1 cellular context compared by ENCODE assay signal in the genomic region with DNA sequence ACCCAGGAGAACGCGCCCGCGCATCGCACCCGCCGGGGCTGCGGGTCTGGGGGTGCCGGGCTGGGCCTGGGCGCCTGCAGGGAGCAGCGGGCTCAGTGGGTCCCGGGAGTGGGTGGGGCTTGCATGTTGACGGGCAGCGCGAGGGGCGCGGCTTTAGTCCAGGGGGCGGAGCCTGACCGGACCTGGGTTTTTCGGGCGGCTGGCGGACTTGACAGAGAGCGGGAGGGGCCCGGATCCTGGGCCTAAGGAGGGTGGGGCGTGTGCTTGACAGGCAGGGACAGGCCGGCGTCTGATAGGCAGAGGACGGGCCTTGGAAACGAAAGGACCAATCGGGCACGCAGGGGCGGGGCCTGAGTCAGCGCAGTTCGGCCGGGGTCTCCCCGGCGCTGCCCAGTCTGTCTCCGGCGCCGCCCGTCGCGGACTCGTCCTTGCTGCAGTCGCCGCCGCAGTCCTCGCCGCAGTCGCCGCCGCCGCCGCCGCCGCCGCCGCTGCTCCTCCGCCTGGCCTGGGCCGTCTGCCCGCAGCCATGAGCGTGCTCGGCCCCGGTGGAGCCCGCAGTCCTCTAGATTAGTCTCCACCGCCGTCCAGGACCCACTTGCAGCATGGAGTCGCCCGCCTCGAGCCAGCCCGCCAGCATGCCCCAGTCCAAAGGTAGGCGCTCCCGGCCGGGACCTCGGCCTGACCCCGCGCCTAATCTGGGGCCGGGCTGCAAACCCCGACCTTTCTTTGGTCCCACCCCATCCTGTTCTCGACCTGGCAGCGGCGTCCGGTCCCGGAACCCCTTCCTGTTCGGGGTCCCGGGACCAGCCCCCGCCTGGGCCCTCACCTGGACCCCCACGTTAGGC.
A peak's percentile ranks its signal among the peaks of the same experiment; 100 is the strongest.
TF ChIP-seq lines count a peak whose summit lies in the region.

A gene (plus strand): TSS at position 393 of the 845 bp plus-strand sequence. CDS start 210 bp downstream, at position 603.

TF ChIP-seq in HepG2, 621 proteins besides CTCF, POLR2A, EP300 and RAD21 (continued from another document and continues in another):
- TF ChIP-seq, protein P1, sequence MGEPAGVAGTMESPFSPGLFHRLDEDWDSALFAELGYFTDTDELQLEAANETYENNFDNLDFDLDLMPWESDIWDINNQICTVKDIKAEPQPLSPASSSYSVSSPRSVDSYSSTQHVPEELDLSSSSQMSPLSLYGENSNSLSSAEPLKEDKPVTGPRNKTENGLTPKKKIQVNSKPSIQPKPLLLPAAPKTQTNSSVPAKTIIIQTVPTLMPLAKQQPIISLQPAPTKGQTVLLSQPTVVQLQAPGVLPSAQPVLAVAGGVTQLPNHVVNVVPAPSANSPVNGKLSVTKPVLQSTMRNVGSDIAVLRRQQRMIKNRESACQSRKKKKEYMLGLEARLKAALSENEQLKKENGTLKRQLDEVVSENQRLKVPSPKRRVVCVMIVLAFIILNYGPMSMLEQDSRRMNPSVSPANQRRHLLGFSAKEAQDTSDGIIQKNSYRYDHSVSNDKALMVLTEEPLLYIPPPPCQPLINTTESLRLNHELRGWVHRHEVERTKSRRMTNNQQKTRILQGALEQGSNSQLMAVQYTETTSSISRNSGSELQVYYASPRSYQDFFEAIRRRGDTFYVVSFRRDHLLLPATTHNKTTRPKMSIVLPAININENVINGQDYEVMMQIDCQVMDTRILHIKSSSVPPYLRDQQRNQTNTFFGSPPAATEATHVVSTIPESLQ (CRISPR knock-in tag; conservative IDR thresholded peaks at IDR 0.05): no peak
- TF ChIP-seq ZNF713 (CRISPR knock-in tag; IDR thresholded peaks at IDR 0.05): peak; percentile 78
- TF ChIP-seq KDM1A (CRISPR knock-in tag; IDR thresholded peaks at IDR 0.05): no peak
- TF ChIP-seq RBM39 (IDR thresholded peaks at IDR 0.05; ENCODE audit: low read depth, low read length, poor library complexity, severe bottlenecking): peak; percentile 11
- no peak for TF ChIP-seq ZBTB20 (CRISPR knock-in tag; IDR thresholded peaks at IDR 0.05; ENCODE audit: borderline replicate concordance, low read depth)
- TF ChIP-seq DPF2 (CRISPR knock-in tag; IDR thresholded peaks at IDR 0.05; ENCODE audit: borderline replicate concordance, low read depth): no peak
- no peak for TF ChIP-seq ZNF225 (CRISPR knock-in tag; IDR thresholded peaks at IDR 0.05)
- TF ChIP-seq, protein P2, sequence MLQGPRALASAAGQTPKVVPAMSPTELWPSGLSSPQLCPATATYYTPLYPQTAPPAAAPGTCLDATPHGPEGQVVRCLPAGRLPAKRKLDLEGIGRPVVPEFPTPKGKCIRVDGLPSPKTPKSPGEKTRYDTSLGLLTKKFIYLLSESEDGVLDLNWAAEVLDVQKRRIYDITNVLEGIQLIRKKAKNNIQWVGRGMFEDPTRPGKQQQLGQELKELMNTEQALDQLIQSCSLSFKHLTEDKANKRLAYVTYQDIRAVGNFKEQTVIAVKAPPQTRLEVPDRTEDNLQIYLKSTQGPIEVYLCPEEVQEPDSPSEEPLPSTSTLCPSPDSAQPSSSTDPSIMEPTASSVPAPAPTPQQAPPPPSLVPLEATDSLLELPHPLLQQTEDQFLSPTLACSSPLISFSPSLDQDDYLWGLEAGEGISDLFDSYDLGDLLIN (CRISPR knock-in tag; IDR thresholded peaks at IDR 0.05; ENCODE audit: borderline replicate concordance): no peak
- no peak for TF ChIP-seq ZBTB21 (CRISPR knock-in tag; IDR thresholded peaks at IDR 0.05)
- TF ChIP-seq ZNF614 (CRISPR knock-in tag; IDR thresholded peaks at IDR 0.05; ENCODE audit: borderline replicate concordance): no peak
- TF ChIP-seq ZNF292 (CRISPR knock-in tag; IDR thresholded peaks at IDR 0.05; ENCODE audit: borderline replicate concordance, low read depth): no peak
- TF ChIP-seq ZNF703 (CRISPR knock-in tag; IDR thresholded peaks at IDR 0.05; ENCODE audit: borderline replicate concordance): no peak
- TF ChIP-seq RELA (CRISPR knock-in tag; IDR thresholded peaks at IDR 0.05): no peak
- no peak for TF ChIP-seq ZNF781 (CRISPR knock-in tag; IDR thresholded peaks at IDR 0.05; ENCODE audit: borderline replicate concordance, not compliant biosample characterization)
- TF ChIP-seq DNMT3B (CRISPR knock-in tag; conservative IDR thresholded peaks at IDR 0.05): no peak
- TF ChIP-seq RBM22 (optimal IDR thresholded peaks at IDR 0.05; ENCODE audit: low read length): no peak
- no peak for TF ChIP-seq NBN (conservative IDR thresholded peaks at IDR 0.05)
- TF ChIP-seq ZNF260 (CRISPR knock-in tag; IDR thresholded peaks at IDR 0.05; ENCODE audit: borderline replicate concordance, low read depth): no peak
- no peak for TF ChIP-seq ISL2 (CRISPR knock-in tag; IDR thresholded peaks at IDR 0.05)
- TF ChIP-seq, protein P3, sequence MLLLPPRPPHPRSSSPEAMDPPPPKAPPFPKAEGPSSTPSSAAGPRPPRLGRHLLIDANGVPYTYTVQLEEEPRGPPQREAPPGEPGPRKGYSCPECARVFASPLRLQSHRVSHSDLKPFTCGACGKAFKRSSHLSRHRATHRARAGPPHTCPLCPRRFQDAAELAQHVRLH (CRISPR knock-in tag; IDR thresholded peaks at IDR 0.05; ENCODE audit: borderline replicate concordance, low read depth): no peak
- TF ChIP-seq SOX13 (IDR thresholded peaks at IDR 0.05): no peak
- TF ChIP-seq SOX13 (CRISPR knock-in tag; conservative IDR thresholded peaks at IDR 0.05 in 1 of 2, IDR thresholded peaks at IDR 0.05 in 1 of 2): no peak
- peak; percentile 49; the same call in 1 of the 2 replicates for TF ChIP-seq PHF21A (CRISPR knock-in tag; IDR thresholded peaks at IDR 0.05)
- TF ChIP-seq CBX1 (IDR thresholded peaks at IDR 0.05; ENCODE audit: low read depth): no peak
- no peak for TF ChIP-seq PCBP2 (optimal IDR thresholded peaks at IDR 0.05; ENCODE audit: low read depth, low read length, poor library complexity, severe bottlenecking)
- TF ChIP-seq, protein P4, sequence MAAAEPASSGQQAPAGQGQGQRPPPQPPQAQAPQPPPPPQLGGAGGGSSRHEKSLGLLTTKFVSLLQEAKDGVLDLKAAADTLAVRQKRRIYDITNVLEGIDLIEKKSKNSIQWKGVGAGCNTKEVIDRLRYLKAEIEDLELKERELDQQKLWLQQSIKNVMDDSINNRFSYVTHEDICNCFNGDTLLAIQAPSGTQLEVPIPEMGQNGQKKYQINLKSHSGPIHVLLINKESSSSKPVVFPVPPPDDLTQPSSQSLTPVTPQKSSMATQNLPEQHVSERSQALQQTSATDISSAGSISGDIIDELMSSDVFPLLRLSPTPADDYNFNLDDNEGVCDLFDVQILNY (CRISPR knock-in tag; conservative IDR thresholded peaks at IDR 0.05): 0 out of 2 replicates have a peak, but pooled peaks have one; percentile 51
- TF ChIP-seq, protein P5, sequence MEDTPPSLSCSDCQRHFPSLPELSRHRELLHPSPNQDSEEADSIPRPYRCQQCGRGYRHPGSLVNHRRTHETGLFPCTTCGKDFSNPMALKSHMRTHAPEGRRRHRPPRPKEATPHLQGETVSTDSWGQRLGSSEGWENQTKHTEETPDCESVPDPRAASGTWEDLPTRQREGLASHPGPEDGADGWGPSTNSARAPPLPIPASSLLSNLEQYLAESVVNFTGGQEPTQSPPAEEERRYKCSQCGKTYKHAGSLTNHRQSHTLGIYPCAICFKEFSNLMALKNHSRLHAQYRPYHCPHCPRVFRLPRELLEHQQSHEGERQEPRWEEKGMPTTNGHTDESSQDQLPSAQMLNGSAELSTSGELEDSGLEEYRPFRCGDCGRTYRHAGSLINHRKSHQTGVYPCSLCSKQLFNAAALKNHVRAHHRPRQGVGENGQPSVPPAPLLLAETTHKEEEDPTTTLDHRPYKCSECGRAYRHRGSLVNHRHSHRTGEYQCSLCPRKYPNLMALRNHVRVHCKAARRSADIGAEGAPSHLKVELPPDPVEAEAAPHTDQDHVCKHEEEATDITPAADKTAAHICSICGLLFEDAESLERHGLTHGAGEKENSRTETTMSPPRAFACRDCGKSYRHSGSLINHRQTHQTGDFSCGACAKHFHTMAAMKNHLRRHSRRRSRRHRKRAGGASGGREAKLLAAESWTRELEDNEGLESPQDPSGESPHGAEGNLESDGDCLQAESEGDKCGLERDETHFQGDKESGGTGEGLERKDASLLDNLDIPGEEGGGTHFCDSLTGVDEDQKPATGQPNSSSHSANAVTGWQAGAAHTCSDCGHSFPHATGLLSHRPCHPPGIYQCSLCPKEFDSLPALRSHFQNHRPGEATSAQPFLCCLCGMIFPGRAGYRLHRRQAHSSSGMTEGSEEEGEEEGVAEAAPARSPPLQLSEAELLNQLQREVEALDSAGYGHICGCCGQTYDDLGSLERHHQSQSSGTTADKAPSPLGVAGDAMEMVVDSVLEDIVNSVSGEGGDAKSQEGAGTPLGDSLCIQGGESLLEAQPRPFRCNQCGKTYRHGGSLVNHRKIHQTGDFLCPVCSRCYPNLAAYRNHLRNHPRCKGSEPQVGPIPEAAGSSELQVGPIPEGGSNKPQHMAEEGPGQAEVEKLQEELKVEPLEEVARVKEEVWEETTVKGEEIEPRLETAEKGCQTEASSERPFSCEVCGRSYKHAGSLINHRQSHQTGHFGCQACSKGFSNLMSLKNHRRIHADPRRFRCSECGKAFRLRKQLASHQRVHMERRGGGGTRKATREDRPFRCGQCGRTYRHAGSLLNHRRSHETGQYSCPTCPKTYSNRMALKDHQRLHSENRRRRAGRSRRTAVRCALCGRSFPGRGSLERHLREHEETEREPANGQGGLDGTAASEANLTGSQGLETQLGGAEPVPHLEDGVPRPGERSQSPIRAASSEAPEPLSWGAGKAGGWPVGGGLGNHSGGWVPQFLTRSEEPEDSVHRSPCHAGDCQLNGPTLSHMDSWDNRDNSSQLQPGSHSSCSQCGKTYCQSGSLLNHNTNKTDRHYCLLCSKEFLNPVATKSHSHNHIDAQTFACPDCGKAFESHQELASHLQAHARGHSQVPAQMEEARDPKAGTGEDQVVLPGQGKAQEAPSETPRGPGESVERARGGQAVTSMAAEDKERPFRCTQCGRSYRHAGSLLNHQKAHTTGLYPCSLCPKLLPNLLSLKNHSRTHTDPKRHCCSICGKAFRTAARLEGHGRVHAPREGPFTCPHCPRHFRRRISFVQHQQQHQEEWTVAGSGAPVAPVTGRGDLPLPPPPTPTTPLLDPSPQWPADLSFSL (CRISPR knock-in tag; IDR thresholded peaks at IDR 0.05): no peak
- TF ChIP-seq EEA1 (CRISPR knock-in tag; IDR thresholded peaks at IDR 0.05; ENCODE audit: borderline replicate concordance): peak; percentile 81; the same call in 1 of the 2 replicates
- TF ChIP-seq, protein P6, sequence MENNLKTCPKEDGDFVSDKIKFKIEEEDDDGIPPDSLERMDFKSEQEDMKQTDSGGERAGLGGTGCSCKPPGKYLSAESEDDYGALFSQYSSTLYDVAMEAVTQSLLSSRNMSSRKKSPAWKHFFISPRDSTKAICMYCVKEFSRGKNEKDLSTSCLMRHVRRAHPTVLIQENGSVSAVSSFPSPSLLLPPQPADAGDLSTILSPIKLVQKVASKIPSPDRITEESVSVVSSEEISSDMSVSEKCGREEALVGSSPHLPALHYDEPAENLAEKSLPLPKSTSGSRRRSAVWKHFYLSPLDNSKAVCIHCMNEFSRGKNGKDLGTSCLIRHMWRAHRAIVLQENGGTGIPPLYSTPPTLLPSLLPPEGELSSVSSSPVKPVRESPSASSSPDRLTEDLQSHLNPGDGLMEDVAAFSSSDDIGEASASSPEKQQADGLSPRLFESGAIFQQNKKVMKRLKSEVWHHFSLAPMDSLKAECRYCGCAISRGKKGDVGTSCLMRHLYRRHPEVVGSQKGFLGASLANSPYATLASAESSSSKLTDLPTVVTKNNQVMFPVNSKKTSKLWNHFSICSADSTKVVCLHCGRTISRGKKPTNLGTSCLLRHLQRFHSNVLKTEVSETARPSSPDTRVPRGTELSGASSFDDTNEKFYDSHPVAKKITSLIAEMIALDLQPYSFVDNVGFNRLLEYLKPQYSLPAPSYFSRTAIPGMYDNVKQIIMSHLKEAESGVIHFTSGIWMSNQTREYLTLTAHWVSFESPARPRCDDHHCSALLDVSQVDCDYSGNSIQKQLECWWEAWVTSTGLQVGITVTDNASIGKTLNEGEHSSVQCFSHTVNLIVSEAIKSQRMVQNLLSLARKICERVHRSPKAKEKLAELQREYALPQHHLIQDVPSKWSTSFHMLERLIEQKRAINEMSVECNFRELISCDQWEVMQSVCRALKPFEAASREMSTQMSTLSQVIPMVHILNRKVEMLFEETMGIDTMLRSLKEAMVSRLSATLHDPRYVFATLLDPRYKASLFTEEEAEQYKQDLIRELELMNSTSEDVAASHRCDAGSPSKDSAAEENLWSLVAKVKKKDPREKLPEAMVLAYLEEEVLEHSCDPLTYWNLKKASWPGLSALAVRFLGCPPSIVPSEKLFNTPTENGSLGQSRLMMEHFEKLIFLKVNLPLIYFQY (CRISPR knock-in tag; IDR thresholded peaks at IDR 0.05; ENCODE audit: borderline replicate concordance): peak; percentile 55; the same call in 1 of the 2 replicates
- TF ChIP-seq, protein P7, sequence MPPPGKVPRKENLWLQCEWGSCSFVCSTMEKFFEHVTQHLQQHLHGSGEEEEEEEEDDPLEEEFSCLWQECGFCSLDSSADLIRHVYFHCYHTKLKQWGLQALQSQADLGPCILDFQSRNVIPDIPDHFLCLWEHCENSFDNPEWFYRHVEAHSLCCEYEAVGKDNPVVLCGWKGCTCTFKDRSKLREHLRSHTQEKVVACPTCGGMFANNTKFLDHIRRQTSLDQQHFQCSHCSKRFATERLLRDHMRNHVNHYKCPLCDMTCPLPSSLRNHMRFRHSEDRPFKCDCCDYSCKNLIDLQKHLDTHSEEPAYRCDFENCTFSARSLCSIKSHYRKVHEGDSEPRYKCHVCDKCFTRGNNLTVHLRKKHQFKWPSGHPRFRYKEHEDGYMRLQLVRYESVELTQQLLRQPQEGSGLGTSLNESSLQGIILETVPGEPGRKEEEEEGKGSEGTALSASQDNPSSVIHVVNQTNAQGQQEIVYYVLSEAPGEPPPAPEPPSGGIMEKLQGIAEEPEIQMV (CRISPR knock-in tag; IDR thresholded peaks at IDR 0.05; ENCODE audit: low read depth): 0 out of 2 replicates have a peak, but pooled peaks have one; percentile 55
- TF ChIP-seq ZNF772 (CRISPR knock-in tag; IDR thresholded peaks at IDR 0.05): no peak
- peak; percentile 55; the same call in 1 of the 2 replicates for TF ChIP-seq ZNF558 (CRISPR knock-in tag; IDR thresholded peaks at IDR 0.05; ENCODE audit: borderline replicate concordance)
- TF ChIP-seq ZNF747 (CRISPR knock-in tag; IDR thresholded peaks at IDR 0.05; ENCODE audit: borderline replicate concordance): no peak
- TF ChIP-seq, protein P8, sequence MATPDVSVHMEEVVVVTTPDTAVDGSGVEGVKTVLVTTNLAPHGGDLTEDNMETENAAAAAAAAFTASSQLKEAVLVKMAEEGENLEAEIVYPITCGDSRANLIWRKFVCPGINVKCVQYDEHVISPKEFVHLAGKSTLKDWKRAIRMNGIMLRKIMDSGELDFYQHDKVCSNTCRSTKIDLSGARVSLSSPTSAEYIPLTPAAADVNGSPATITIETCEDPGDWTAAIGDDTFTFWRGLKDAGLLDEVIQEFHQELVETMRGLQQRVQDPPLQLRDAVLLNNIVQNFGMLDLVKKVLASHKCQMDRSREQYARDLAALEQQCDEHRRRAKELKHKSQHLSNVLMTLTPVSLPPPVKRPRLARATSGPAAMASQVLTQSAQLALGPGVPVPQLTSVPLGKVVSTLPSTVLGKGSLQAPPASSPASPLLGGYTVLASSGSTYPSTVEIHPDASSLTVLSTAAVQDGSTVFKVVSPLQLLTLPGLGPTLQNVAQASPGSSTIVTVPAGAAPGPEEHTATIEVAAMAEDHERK (CRISPR knock-in tag; IDR thresholded peaks at IDR 0.05; ENCODE audit: low read depth): no peak
- no peak for TF ChIP-seq SIX4 (CRISPR knock-in tag; IDR thresholded peaks at IDR 0.05)
